1 cellular context compared by ENCODE assay signal in genomic region chr6:153001767-153002612, GRCh38.
TF ChIP-seq lines count a peak whose summit lies in the region.

No MANE protein-coding gene starts in this region.

TF ChIP-seq in IMR-90, 13 proteins besides CTCF, POLR2A, EP300 and RAD21 (continued from another document):
- TF ChIP-seq ELK1 (IDR thresholded peaks at IDR 0.05; ENCODE audit: borderline replicate concordance, low read depth, low read length) = no peak
- no peak for TF ChIP-seq MAZ (IDR thresholded peaks at IDR 0.05; ENCODE audit: borderline replicate concordance, low read depth, low read length)
- no peak for TF ChIP-seq RCOR1 (IDR thresholded peaks at IDR 0.05; ENCODE audit: insufficient replicate concordance, low read length)
